In the genomic region with DNA sequence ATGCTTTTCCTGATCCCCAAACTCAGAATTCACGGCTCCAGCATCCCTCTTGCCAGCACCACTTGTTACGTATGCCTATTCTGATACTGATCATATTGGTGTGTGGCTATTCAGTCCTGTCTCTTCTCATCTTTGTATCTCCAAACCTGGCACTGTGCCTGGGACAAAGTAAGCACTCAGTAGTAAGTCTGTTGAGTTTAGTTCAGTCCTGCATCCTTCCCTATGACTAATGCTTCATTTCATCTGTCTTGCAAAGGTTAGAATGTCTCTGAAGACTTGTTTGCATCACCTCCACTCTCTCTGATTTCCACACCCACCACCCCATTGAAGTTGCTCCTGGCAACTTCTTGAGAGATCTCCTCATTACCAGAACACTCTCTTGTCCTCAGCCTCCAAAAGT, we compare ENCODE assay signal across 1 cellular context.
TF ChIP-seq lines count a peak whose summit lies in the region.

No MANE protein-coding gene starts in this region.

TF ChIP-seq in GM23338, 12 proteins besides CTCF, POLR2A, EP300 and RAD21:
- TF ChIP-seq, protein P1, sequence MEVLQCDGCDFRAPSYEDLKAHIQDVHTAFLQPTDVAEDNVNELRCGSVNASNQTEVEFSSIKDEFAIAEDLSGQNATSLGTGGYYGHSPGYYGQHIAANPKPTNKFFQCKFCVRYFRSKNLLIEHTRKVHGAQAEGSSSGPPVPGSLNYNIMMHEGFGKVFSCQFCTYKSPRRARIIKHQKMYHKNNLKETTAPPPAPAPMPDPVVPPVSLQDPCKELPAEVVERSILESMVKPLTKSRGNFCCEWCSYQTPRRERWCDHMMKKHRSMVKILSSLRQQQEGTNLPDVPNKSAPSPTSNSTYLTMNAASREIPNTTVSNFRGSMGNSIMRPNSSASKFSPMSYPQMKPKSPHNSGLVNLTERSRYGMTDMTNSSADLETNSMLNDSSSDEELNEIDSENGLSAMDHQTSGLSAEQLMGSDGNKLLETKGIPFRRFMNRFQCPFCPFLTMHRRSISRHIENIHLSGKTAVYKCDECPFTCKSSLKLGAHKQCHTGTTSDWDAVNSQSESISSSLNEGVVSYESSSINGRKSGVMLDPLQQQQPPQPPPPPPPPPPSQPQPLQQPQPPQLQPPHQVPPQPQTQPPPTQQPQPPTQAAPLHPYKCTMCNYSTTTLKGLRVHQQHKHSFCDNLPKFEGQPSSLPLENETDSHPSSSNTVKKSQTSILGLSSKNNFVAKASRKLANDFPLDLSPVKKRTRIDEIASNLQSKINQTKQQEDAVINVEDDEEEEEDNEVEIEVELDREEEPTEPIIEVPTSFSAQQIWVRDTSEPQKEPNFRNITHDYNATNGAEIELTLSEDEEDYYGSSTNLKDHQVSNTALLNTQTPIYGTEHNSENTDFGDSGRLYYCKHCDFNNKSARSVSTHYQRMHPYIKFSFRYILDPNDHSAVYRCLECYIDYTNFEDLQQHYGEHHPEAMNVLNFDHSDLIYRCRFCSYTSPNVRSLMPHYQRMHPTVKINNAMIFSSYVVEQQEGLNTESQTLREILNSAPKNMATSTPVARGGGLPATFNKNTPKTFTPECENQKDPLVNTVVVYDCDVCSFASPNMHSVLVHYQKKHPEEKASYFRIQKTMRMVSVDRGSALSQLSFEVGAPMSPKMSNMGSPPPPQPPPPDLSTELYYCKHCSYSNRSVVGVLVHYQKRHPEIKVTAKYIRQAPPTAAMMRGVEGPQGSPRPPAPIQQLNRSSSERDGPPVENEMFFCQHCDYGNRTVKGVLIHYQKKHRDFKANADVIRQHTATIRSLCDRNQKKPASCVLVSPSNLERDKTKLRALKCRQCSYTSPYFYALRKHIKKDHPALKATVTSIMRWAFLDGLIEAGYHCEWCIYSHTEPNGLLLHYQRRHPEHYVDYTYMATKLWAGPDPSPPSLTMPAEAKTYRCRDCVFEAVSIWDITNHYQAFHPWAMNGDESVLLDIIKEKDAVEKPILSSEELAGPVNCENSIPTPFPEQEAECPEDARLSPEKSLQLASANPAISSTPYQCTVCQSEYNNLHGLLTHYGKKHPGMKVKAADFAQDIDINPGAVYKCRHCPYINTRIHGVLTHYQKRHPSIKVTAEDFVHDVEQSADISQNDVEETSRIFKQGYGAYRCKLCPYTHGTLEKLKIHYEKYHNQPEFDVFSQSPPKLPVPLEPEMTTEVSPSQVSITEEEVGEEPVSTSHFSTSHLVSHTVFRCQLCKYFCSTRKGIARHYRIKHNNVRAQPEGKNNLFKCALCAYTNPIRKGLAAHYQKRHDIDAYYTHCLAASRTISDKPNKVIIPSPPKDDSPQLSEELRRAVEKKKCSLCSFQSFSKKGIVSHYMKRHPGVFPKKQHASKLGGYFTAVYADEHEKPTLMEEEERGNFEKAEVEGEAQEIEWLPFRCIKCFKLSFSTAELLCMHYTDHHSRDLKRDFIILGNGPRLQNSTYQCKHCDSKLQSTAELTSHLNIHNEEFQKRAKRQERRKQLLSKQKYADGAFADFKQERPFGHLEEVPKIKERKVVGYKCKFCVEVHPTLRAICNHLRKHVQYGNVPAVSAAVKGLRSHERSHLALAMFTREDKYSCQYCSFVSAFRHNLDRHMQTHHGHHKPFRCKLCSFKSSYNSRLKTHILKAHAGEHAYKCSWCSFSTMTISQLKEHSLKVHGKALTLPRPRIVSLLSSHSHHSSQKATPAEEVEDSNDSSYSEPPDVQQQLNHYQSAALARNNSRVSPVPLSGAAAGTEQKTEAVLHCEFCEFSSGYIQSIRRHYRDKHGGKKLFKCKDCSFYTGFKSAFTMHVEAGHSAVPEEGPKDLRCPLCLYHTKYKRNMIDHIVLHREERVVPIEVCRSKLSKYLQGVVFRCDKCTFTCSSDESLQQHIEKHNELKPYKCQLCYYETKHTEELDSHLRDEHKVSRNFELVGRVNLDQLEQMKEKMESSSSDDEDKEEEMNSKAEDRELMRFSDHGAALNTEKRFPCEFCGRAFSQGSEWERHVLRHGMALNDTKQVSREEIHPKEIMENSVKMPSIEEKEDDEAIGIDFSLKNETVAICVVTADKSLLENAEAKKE (CRISPR knock-in tag; IDR thresholded peaks at IDR 0.05): no peak
- no peak for TF ChIP-seq JUNB (IDR thresholded peaks at IDR 0.05; ENCODE audit: unreplicated experiment)
- TF ChIP-seq, protein P2, sequence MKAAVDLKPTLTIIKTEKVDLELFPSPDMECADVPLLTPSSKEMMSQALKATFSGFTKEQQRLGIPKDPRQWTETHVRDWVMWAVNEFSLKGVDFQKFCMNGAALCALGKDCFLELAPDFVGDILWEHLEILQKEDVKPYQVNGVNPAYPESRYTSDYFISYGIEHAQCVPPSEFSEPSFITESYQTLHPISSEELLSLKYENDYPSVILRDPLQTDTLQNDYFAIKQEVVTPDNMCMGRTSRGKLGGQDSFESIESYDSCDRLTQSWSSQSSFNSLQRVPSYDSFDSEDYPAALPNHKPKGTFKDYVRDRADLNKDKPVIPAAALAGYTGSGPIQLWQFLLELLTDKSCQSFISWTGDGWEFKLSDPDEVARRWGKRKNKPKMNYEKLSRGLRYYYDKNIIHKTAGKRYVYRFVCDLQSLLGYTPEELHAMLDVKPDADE (IDR thresholded peaks at IDR 0.05): no peak
- TF ChIP-seq NANOG (IDR thresholded peaks at IDR 0.05; ENCODE audit: borderline replicate concordance): no peak
- TF ChIP-seq POLR2AphosphoS5 (IDR thresholded peaks at IDR 0.05; ENCODE audit: low read depth): no peak
- no peak for TF ChIP-seq EZH2 (IDR thresholded peaks at IDR 0.05; ENCODE audit: low read depth, unreplicated experiment)
- TF ChIP-seq ZNF114 (CRISPR knock-in tag; IDR thresholded peaks at IDR 0.05): no peak
- TF ChIP-seq, protein P3, sequence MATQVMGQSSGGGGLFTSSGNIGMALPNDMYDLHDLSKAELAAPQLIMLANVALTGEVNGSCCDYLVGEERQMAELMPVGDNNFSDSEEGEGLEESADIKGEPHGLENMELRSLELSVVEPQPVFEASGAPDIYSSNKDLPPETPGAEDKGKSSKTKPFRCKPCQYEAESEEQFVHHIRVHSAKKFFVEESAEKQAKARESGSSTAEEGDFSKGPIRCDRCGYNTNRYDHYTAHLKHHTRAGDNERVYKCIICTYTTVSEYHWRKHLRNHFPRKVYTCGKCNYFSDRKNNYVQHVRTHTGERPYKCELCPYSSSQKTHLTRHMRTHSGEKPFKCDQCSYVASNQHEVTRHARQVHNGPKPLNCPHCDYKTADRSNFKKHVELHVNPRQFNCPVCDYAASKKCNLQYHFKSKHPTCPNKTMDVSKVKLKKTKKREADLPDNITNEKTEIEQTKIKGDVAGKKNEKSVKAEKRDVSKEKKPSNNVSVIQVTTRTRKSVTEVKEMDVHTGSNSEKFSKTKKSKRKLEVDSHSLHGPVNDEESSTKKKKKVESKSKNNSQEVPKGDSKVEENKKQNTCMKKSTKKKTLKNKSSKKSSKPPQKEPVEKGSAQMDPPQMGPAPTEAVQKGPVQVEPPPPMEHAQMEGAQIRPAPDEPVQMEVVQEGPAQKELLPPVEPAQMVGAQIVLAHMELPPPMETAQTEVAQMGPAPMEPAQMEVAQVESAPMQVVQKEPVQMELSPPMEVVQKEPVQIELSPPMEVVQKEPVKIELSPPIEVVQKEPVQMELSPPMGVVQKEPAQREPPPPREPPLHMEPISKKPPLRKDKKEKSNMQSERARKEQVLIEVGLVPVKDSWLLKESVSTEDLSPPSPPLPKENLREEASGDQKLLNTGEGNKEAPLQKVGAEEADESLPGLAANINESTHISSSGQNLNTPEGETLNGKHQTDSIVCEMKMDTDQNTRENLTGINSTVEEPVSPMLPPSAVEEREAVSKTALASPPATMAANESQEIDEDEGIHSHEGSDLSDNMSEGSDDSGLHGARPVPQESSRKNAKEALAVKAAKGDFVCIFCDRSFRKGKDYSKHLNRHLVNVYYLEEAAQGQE (IDR thresholded peaks at IDR 0.05; ENCODE audit: unreplicated experiment): no peak
- no peak for TF ChIP-seq CREB1 (CRISPR knock-in tag; IDR thresholded peaks at IDR 0.05; ENCODE audit: low read depth)
- no peak for TF ChIP-seq EZH2phosphoT487 (IDR thresholded peaks at IDR 0.05; ENCODE audit: unreplicated experiment)
